24 cellular contexts compared by ENCODE assay signal in the genomic region with DNA sequence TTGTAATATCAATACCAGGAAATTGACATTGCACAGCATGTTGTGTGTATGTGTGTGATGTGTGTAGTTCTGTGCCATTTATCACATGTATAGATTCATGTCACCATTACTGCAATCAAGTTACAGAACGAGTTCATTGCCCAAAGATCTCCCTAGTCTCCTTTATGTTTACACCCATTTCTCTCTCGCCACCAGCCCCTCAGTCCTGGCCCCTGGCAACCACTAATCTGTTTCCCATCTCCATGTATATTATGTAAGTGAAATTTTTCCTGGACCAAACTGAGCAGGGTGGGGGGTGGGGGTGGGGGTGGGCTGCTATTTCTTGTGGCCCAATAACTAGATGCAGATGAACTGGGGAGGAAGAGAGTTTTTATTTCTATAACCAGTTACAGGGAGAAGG. TPM values are rescaled to one million over a fixed set of nuclear protein-coding genes. Genes with fewer than 3 reads are reported as not detected.
"Had no signal": no experiment of that assay in that cellular context is flagged by ENCODE, and none has a peak within 500 bp of the region (broad histone marks: within the 10 kb centered on the region; RNA-seq: fewer than 3 reads in every experiment).

No MANE protein-coding gene starts in this region.

- H3K9me3 Mint-ChIP-seq: natural killer cell treated with Interleukin-12 subunit alpha and Interleukin-12 subunit beta and Interleukin-15 and Interleukin-18, amount 100 ng/mL, for 72 hours; stimulated activated effector memory CD8-positive, alpha-beta T cell treated with anti-CD3 and anti-CD28 coated beads, Interleukin-12 subunit alpha, Interleukin-12 subunit beta, amount 100 ng/mL, for 72 hours; stimulated activated naive CD8-positive, alpha-beta T cell treated with anti-CD3 and anti-CD28 coated beads, Interleukin-15, Interleukin-2, amounts not matched to agents 100 ng/mL and 50 ng/mL, for 24 hours had no signal

- H3K4me3 ChIP-seq: hepatocyte, left ventricle myocardium inferior, lung, mucosa of descending colon, ovary, sigmoid colon, spleen, suprapubic skin, thoracic aorta, tibial artery, uterus had no signal

- H3K9me3 ChIP-seq: mucosa of descending colon, ovary, sigmoid colon, suprapubic skin, thoracic aorta, tibial artery, uterus had no signal

- H3K4me1 ChIP-seq: spleen, uterus had no signal

- H3K36me3 ChIP-seq: left ventricle myocardium inferior, ovary, sigmoid colon, spleen, suprapubic skin, thoracic aorta, tibial artery, uterus had no signal

- H3K36me3 Mint-ChIP-seq: naive thymus-derived CD4-positive, alpha-beta T cell; natural killer cell treated with Interleukin-12 subunit alpha and Interleukin-12 subunit beta and Interleukin-15 and Interleukin-18, amount 100 ng/mL, for 72 hours; stimulated activated effector memory CD8-positive, alpha-beta T cell treated with anti-CD3 and anti-CD28 coated beads, Interleukin-12 subunit alpha, Interleukin-12 subunit beta, amount 100 ng/mL, for 72 hours had no signal

- DNase-seq: islet precursor cell; left ventricle myocardium inferior; mesendoderm; midbrain; mucosa of descending colon; naive thymus-derived CD4-positive, alpha-beta T cell; ovary; right cardiac atrium; sigmoid colon; small intestine; spleen; stimulated activated CD4-positive, alpha-beta T cell treated with anti-CD3 and anti-CD28 coated beads, Interleukin-4, amount 100 ng/mL, for 24 hours; stimulated activated naive CD4-positive, alpha-beta T cell; trophoblast cell; uterus had no signal

- H3K27me3 ChIP-seq: hepatocyte, ovary, sigmoid colon, suprapubic skin, tibial artery, uterus had no signal

- H3K27ac Mint-ChIP-seq: naive thymus-derived CD4-positive, alpha-beta T cell; natural killer cell treated with Interleukin-12 subunit alpha and Interleukin-12 subunit beta and Interleukin-15 and Interleukin-18, amount 100 ng/mL, for 72 hours; progenitor cell of endocrine pancreas; stimulated activated effector memory CD8-positive, alpha-beta T cell treated with anti-CD3 and anti-CD28 coated beads, Interleukin-12 subunit alpha, Interleukin-12 subunit beta, amount 100 ng/mL, for 72 hours; stimulated activated naive CD8-positive, alpha-beta T cell treated with anti-CD3 and anti-CD28 coated beads, Interleukin-15, Interleukin-2, amounts not matched to agents 100 ng/mL and 50 ng/mL, for 24 hours had no signal

- H3K4me3 Mint-ChIP-seq: naive thymus-derived CD4-positive, alpha-beta T cell; natural killer cell treated with Interleukin-12 subunit alpha and Interleukin-12 subunit beta and Interleukin-15 and Interleukin-18, amount 100 ng/mL, for 72 hours; stimulated activated effector memory CD8-positive, alpha-beta T cell treated with anti-CD3 and anti-CD28 coated beads, Interleukin-12 subunit alpha, Interleukin-12 subunit beta, amount 100 ng/mL, for 72 hours; stimulated activated naive CD8-positive, alpha-beta T cell treated with anti-CD3 and anti-CD28 coated beads, Interleukin-15, Interleukin-2, amounts not matched to agents 100 ng/mL and 50 ng/mL, for 24 hours had no signal

- H3K27ac ChIP-seq: left ventricle myocardium inferior, ovary, spleen, suprapubic skin, uterus had no signal

- H3K4me1 Mint-ChIP-seq: naive thymus-derived CD4-positive, alpha-beta T cell; stimulated activated effector memory CD8-positive, alpha-beta T cell treated with anti-CD3 and anti-CD28 coated beads, Interleukin-12 subunit alpha, Interleukin-12 subunit beta, amount 100 ng/mL, for 72 hours had no signal

- ATAC-seq: mucosa of descending colon; naive thymus-derived CD4-positive, alpha-beta T cell; natural killer cell treated with Interleukin-12 subunit alpha and Interleukin-12 subunit beta and Interleukin-15 and Interleukin-18, amount 100 ng/mL, for 72 hours; stimulated activated effector memory CD8-positive, alpha-beta T cell treated with anti-CD3 and anti-CD28 coated beads, Interleukin-12 subunit alpha, Interleukin-12 subunit beta, amount 100 ng/mL, for 72 hours had no signal

RNA-seq across cellular contexts. Expression of a gene that starts 11.5 kb away (rescaled TPM):
- total RNA-seq: natural killer cell treated with Interleukin-12 subunit alpha and Interleukin-12 subunit beta and Interleukin-15 and Interleukin-18, amount 100 ng/mL, for 72 hours had no signal
- polyA plus RNA-seq: naive thymus-derived CD4-positive, alpha-beta T cell had no signal
